Comparison of ENCODE assay signal across 17 cellular contexts in genomic region chr2:63891488-63892030, GRCh38. TPM values are rescaled to one million over a fixed set of nuclear protein-coding genes. Genes with fewer than 3 reads are reported as not detected.
A peak's percentile ranks its signal among the peaks of the same experiment; 100 is the strongest.
DNase-seq lines count a peak whose midpoint lies in the region; ATAC-seq and TF ChIP-seq lines count a peak whose summit lies in the region.
"Had no signal": no experiment of that assay in that cellular context is flagged by ENCODE, and none has a peak within 500 bp of the region (broad histone marks: within the 10 kb centered on the region; RNA-seq: fewer than 3 reads in every experiment).

No MANE protein-coding gene starts in this region.

- H3K36me3 ChIP-seq in OCI-LY7 (ENCODE audit: insufficient read depth, low read length) = peaks cover 95% of the 10 kb centered on the region

- no peak for TF ChIP-seq CTCF in OCI-LY7 (conservative IDR thresholded peaks at IDR 0.05; ENCODE audit: low read length)

- no peaks in the 10 kb centered on the region for H3K27me3 Mint-ChIP-seq in activated T-cell treated with anti-CD3 and anti-CD28 coated beads, Interleukin-2, amount 50 U/mL, for 24 hours
- no peaks in the 10 kb centered on the region for H3K27me3 Mint-ChIP-seq in T-cell

- no peaks in the 10 kb centered on the region for H3K9me3 Mint-ChIP-seq in activated T-cell treated with anti-CD3 and anti-CD28 coated beads, Interleukin-2, amount 50 U/mL, for 24 hours
- H3K9me3 Mint-ChIP-seq in T-cell = no peaks in the 10 kb centered on the region
- H3K9me3 Mint-ChIP-seq in stimulated activated effector memory CD8-positive, alpha-beta T cell treated with anti-CD3 and anti-CD28 coated beads, Interleukin-12 subunit alpha, Interleukin-12 subunit beta, amount 100 ng/mL, for 72 hours = no peaks in the 10 kb centered on the region

- no peak overlapping the region for H3K4me3 ChIP-seq in OCI-LY7 (ENCODE audit: low read depth, low read length, poor library complexity, severe bottlenecking)
- H3K4me3 ChIP-seq: BLaER1, spleen had no signal

- H4K20me1 ChIP-seq in OCI-LY7 (ENCODE audit: insufficient read depth, low read length) = no peaks in the 10 kb centered on the region

- no peaks in the 10 kb centered on the region for H3K9me2 ChIP-seq in OCI-LY7 (ENCODE audit: insufficient read depth, low read length)

- POLR2A ChIA-PET in T-cell (lab: Charles Lee) (interaction anchor here in 1 of 2 donors (0.5 kb wide), 1 partner anchor 171 kb away, joined by 7 read pairs; no protein-coding TSS in a partner anchor), OCI-LY7 (lab: Charles Lee) (interaction anchor here (0.6 kb wide), 1 partner anchor 116 kb away, joined by 3 read pairs; no protein-coding TSS in a partner anchor)

- no peak overlapping the region for H3K4me3 Mint-ChIP-seq in activated T-cell treated with anti-CD3 and anti-CD28 coated beads, Interleukin-2, amount 50 U/mL, for 24 hours
- no peak overlapping the region for H3K4me3 Mint-ChIP-seq in T-cell
- H3K4me3 Mint-ChIP-seq in stimulated activated effector memory CD8-positive, alpha-beta T cell treated with anti-CD3 and anti-CD28 coated beads, Interleukin-12 subunit alpha, Interleukin-12 subunit beta, amount 100 ng/mL, for 72 hours = no peak overlapping the region

- no peaks in the 10 kb centered on the region for H3K79me2 ChIP-seq in OCI-LY7 (ENCODE audit: insufficient read depth, low read depth, low read length)

- H2AFZ ChIP-seq in OCI-LY7 (ENCODE audit: low read length) = no peak overlapping the region

- no peaks in the 10 kb centered on the region for H3K4me1 ChIP-seq in OCI-LY7 (ENCODE audit: insufficient read depth, low read length, poor library complexity, severe bottlenecking)
- H3K4me1 ChIP-seq: BLaER1, spleen had no signal

- peak overlapping the region; percentile 63 for H3K27ac Mint-ChIP-seq in activated T-cell treated with anti-CD3 and anti-CD28 coated beads, Interleukin-2, amount 50 U/mL, for 24 hours
- peak overlapping the region; percentile 36 to 50 for H3K27ac Mint-ChIP-seq in T-cell
- H3K27ac Mint-ChIP-seq in stimulated activated effector memory CD8-positive, alpha-beta T cell treated with anti-CD3 and anti-CD28 coated beads, Interleukin-12 subunit alpha, Interleukin-12 subunit beta, amount 100 ng/mL, for 72 hours = peak overlapping the region; percentile 48

- intact Hi-C loops in OCI-LY7 (cut with micrococcal nuclease; ENCODE audit: unreplicated experiment) = no loop called here

- peaks cover 87% of the 10 kb centered on the region for H3K36me3 Mint-ChIP-seq in activated T-cell treated with anti-CD3 and anti-CD28 coated beads, Interleukin-2, amount 50 U/mL, for 24 hours (ENCODE audit: low read depth)
- peaks cover 45% of the 10 kb centered on the region for H3K36me3 Mint-ChIP-seq in T-cell
- H3K36me3 Mint-ChIP-seq in stimulated activated effector memory CD8-positive, alpha-beta T cell treated with anti-CD3 and anti-CD28 coated beads, Interleukin-12 subunit alpha, Interleukin-12 subunit beta, amount 100 ng/mL, for 72 hours = peaks cover 100% of the 10 kb centered on the region

- peaks cover 8% of the 10 kb centered on the region for H3K4me1 Mint-ChIP-seq in activated T-cell treated with anti-CD3 and anti-CD28 coated beads, Interleukin-2, amount 50 U/mL, for 24 hours (ENCODE audit: low read depth)
- H3K4me1 Mint-ChIP-seq in T-cell = peaks cover 0 to 5% (median 4%) of the 10 kb centered on the region in 3 donors
- peaks cover 6% of the 10 kb centered on the region for H3K4me1 Mint-ChIP-seq in stimulated activated effector memory CD8-positive, alpha-beta T cell treated with anti-CD3 and anti-CD28 coated beads, Interleukin-12 subunit alpha, Interleukin-12 subunit beta, amount 100 ng/mL, for 72 hours

- DNase-seq in activated T-cell treated with anti-CD3 and anti-CD28 coated beads, Interleukin-2, amount 50 U/mL, for 24 hours = no peak
- DNase-seq in activated T-cell treated with anti-CD3 and anti-CD28 coated beads, Interleukin-2, amount 50 U/mL, for 1 hour = no peak
- DNase-seq in T-cell = no peak
- DNase-seq in epithelial cell of prostate (ENCODE audit: low read depth, low spot score) = no peak
- no peak for DNase-seq in stimulated activated effector memory CD8-positive, alpha-beta T cell treated with anti-CD3 and anti-CD28 coated beads, Interleukin-12 subunit alpha, Interleukin-12 subunit beta, amount 100 ng/mL, for 72 hours (ENCODE audit: low spot score in 2 of 2)
- no peak for DNase-seq in erythroblast (lab: John Stamatoyannopoulos, UW)
- no peak for DNase-seq in OCI-LY7 (ENCODE audit: low spot score)
- DNase-seq: activated gamma-delta T cell treated with Interleukin-2 at 50 U/mL for 16 hours; MM.1S; NCI-H1436 treated with DMSO at 0.1 percent for 48 hours; NCI-H2171; NCI-H526 treated with DMSO at 0.1 percent for 48 hours; spleen; stimulated activated CD4-positive, alpha-beta T cell treated with anti-CD3 and anti-CD28 coated beads, Interleukin-4, amount 100 ng/mL, for 24 hours had no signal

- BruUV-seq in OCI-LY7 (replicated peaks; lab: Mats Ljungman, UMichigan) = no TSS peak

- CTCF ChIA-PET in T-cell (lab: Charles Lee) = interaction anchor here in 1 of 2 donors (0.7 kb wide), 1 partner anchor 257 kb away, joined by 4 read pairs; no protein-coding TSS in a partner anchor
- CTCF ChIA-PET in OCI-LY7 (lab: Charles Lee; ENCODE audit: unreplicated experiment) = no interaction called here

- no peak overlapping the region for H3K4me2 ChIP-seq in OCI-LY7 (ENCODE audit: low read length)
- H3K4me2 ChIP-seq: BLaER1 had no signal

- no peaks in the 10 kb centered on the region for H3K9me3 ChIP-seq in OCI-LY7 (ENCODE audit: low read length)
- H3K9me3 ChIP-seq: BLaER1, spleen had no signal

- ATAC-seq in T-cell (replicated peaks in 1 of 4) (no peak), HG03442 (IDR thresholded peaks at IDR 0.05; ENCODE audit: unreplicated experiment) (no peak)
- no peak for ATAC-seq in stimulated activated effector memory CD8-positive, alpha-beta T cell treated with anti-CD3 and anti-CD28 coated beads, Interleukin-12 subunit alpha, Interleukin-12 subunit beta, amount 100 ng/mL, for 72 hours
- ATAC-seq: left lobe of liver had no signal

- peak overlapping the region; percentile 1 for H3K27ac ChIP-seq in epithelial cell of prostate
- no peak overlapping the region for H3K27ac ChIP-seq in OCI-LY7 (ENCODE audit: low read depth, low read length, poor library complexity, severe bottlenecking)
- H3K27ac ChIP-seq: BLaER1, spleen had no signal

- no peak for TF ChIP-seq POLR2A in erythroblast (IDR thresholded peaks at IDR 0.05; ENCODE audit: low read length)

RNA-seq across cellular contexts. Expression of gene UGP2, which starts 49.9 kb away (rescaled TPM):
- total RNA-seq in T-cell (100 to 1,000 TPM in 1 of 5 donors, 10 to 100 TPM in 4; 67.4 to 103 (median 80.1) TPM), OCI-LY7 (2022) (71.4 and 91.4 TPM in 2 replicates)
- 53.7 and 56.9 TPM in 2 replicates for total RNA-seq in OCI-LY7 (2014; rRNA removed; shearing (Covaris generic))
